Comparison of ENCODE assay signal across 8 cellular contexts in genomic region chr7:73578342-73579124, GRCh38. TPM values are rescaled to one million over a fixed set of nuclear protein-coding genes. Genes with fewer than 3 reads are reported as not detected.
DNase-seq lines count a peak whose midpoint lies in the region; ATAC-seq, FAIRE-seq and TF ChIP-seq lines count a peak whose summit lies in the region.

A gene with protein sequence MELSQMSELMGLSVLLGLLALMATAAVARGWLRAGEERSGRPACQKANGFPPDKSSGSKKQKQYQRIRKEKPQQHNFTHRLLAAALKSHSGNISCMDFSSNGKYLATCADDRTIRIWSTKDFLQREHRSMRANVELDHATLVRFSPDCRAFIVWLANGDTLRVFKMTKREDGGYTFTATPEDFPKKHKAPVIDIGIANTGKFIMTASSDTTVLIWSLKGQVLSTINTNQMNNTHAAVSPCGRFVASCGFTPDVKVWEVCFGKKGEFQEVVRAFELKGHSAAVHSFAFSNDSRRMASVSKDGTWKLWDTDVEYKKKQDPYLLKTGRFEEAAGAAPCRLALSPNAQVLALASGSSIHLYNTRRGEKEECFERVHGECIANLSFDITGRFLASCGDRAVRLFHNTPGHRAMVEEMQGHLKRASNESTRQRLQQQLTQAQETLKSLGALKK (minus strand): TSS chr7:73578579. CDS start chr7:73578549, 30 bp downstream.

- peaks cover 24% of the 10 kb centered on the region for H3K79me2 ChIP-seq in HepG2 (ENCODE audit: insufficient read depth, low read length)

- TF ChIP-seq EP300 in HepG2 (IDR thresholded peaks at IDR 0.05; ENCODE audit: low read depth in 2 of 2, low read length in 2 of 2) (0 out of 4 replicates have a peak, but pooled peaks of 1 of the 2 experiments have one; percentile 4), HepG2 (CRISPR knock-in tag; IDR thresholded peaks at IDR 0.05; ENCODE audit: borderline replicate concordance) (no peak)

- intact Hi-C loops in dendritic cell treated with granulocyte-macrophage colony-stimulating factor and Interleukin-4, amounts not matched to agents 40 ng/mL and 50 ng/mL, for 4 days (cut with micrococcal nuclease), result loop anchor here (1.0 kb wide), 2 partner anchors 21 to 56 kb away; partner anchors contain the start of genes BAZ1B and BCL7B
- intact Hi-C loops in HepG2 (cut with micrococcal nuclease; ENCODE audit: unreplicated experiment), result no loop called here

- no peaks in the 10 kb centered on the region for H3K27me3 Mint-ChIP-seq in dendritic cell treated with granulocyte-macrophage colony-stimulating factor and Interleukin-4, amounts not matched to agents 40 ng/mL and 50 ng/mL, for 4 days

- peak; percentile 95 to 96 for TF ChIP-seq POLR2A in HepG2 (IDR thresholded peaks at IDR 0.05; ENCODE audit: insufficient read depth in 1 of 2, low read depth in 2 of 2, low read length in 2 of 2)

- peak within 1 kb of the TSS; percentile 96 for H3K27ac Mint-ChIP-seq in dendritic cell treated with granulocyte-macrophage colony-stimulating factor and Interleukin-4, amounts not matched to agents 40 ng/mL and 50 ng/mL, for 4 days

- peaks cover 0 to 4% of the 10 kb centered on the region in 2 experiments; a peak in 1 of 5 replicates for H3K27me3 ChIP-seq in HepG2 (ENCODE audit: control insufficient read depth in 1 of 2, insufficient read depth in 2 of 2, low read length in 2 of 2)

- H3K4me1 Mint-ChIP-seq in dendritic cell treated with granulocyte-macrophage colony-stimulating factor and Interleukin-4, amounts not matched to agents 40 ng/mL and 50 ng/mL, for 4 days (ENCODE audit: low read depth), result peaks cover 48% of the 10 kb centered on the region

- peaks cover 44% of the 10 kb centered on the region for H3K36me3 Mint-ChIP-seq in dendritic cell treated with granulocyte-macrophage colony-stimulating factor and Interleukin-4, amounts not matched to agents 40 ng/mL and 50 ng/mL, for 4 days (ENCODE audit: low read depth)

- peaks cover 3% of the 10 kb centered on the region; the same call in 1 of the 2 replicates for H4K20me1 ChIP-seq in HepG2 (ENCODE audit: insufficient read depth, low read length)

- peak within 1 kb of the TSS; percentile 82 for H3K27ac ChIP-seq in HepG2 (ENCODE audit: extremely low read length, insufficient read depth, low read length)

- H3K4me2 ChIP-seq in HepG2 (ENCODE audit: low read depth, low read length), result peak within 1 kb of the TSS; percentile 86

- CTCF ChIA-PET in HepG2 (lab: Yijun Ruan, JAX; ENCODE audit: low intra/inter-chr PET ratio, low total read pairs), result no interaction called here

- WGBS in HepG2 (ENCODE audit: low lambda C conversion rate), result 0% methylated on average over 22 of the region's 75 CpGs

- peaks cover 44% of the 10 kb centered on the region for H3K4me1 ChIP-seq in HepG2 (ENCODE audit: insufficient read depth, low read length)

- peak within 1 kb of the TSS; percentile 85 for H2AFZ ChIP-seq in HepG2 (ENCODE audit: low read length)

- peak within 1 kb of the TSS; percentile 87 to 96 (median 94) for H3K4me3 ChIP-seq in HepG2 (replicated peaks in 1 of 3; ENCODE audit: insufficient read depth in 1 of 3, low read depth in 2 of 3, low read length in 3 of 3)

- ATAC-seq in GM19372 (IDR thresholded peaks at IDR 0.05; ENCODE audit: low read depth, unreplicated experiment) (peak; percentile 84), HG03558 (IDR thresholded peaks at IDR 0.05; ENCODE audit: extremely low read depth, unreplicated experiment) (peak; percentile 80), HepG2 (peak; percentile 91)

- TF ChIP-seq RAD21 in HepG2 (CRISPR knock-in tag; IDR thresholded peaks at IDR 0.05), result peak; percentile 61

- POLR2A ChIA-PET in HepG2 (lab: Yijun Ruan, JAX), result interaction anchor here (0.6 to 2.4 kb wide), 12 partner anchors 9 to 74 kb away, joined by 3 to 17 read pairs (median 7); partner anchors contain the start of genes BAZ1B and BCL7B

- H3K4me3 Mint-ChIP-seq in dendritic cell treated with granulocyte-macrophage colony-stimulating factor and Interleukin-4, amounts not matched to agents 40 ng/mL and 50 ng/mL, for 4 days, result peak within 1 kb of the TSS; percentile 84

- in situ Hi-C loops in HepG2 (cut with HindIII; ENCODE audit: extremely low pct_ligation_motif_present, low pct_unique_long_range_greater_than_20kb), result no loop called here

- TF ChIP-seq CTCF in HepG2 (CRISPR knock-in tag; IDR thresholded peaks at IDR 0.05), result peak; percentile 43

- BruUV-seq in HepG2 (replicated peaks; lab: Mats Ljungman, UMichigan), result no TSS peak

- no peaks in the 10 kb centered on the region for H3K9me3 Mint-ChIP-seq in dendritic cell treated with granulocyte-macrophage colony-stimulating factor and Interleukin-4, amounts not matched to agents 40 ng/mL and 50 ng/mL, for 4 days

- H3K36me3 ChIP-seq in HepG2 (replicated peaks in 1 of 2; ENCODE audit: control insufficient read depth in 1 of 2, insufficient read depth in 2 of 2, low read length in 2 of 2), result peaks cover 9 to 16% of the 10 kb centered on the region in 2 experiments; a peak in 4 of 5 replicates

- FAIRE-seq in HepG2 (lab: Jason Lieb, UNC), result peak; percentile 68

- DNase-seq in CD1c-positive myeloid dendritic cell (ENCODE audit: extremely low spot score) (peak; percentile 100), NCI-H748 treated with DMSO at 0.1 percent for 48 hours (lab: John Stamatoyannopoulos, UW) (peak; percentile 97), HepG2 (ENCODE audit: low spot score) (peak; percentile 94)
- DNase-seq in activated CD4-positive, alpha-beta T cell treated with anti-CD3 and anti-CD28 coated beads, Interleukin-2, amount 50 U/mL, for 24 hours (ENCODE audit: low read depth in 1 of 2, low spot score in 1 of 2), result peak; percentile 96 to 97
- peak; percentile 99 for DNase-seq in stimulated activated CD4-positive, alpha-beta T cell treated with anti-CD3 and anti-CD28 coated beads, Interleukin-4, amount 100 ng/mL, for 1 hour

- H3K9me3 ChIP-seq in HepG2 (ENCODE audit: low read length), result no peaks in the 10 kb centered on the region

- H3K9ac ChIP-seq in HepG2 (ENCODE audit: insufficient read depth, low read depth, low read length), result peak within 1 kb of the TSS; percentile 99

TF ChIP-seq in HepG2, 621 proteins besides CTCF, POLR2A, EP300 and RAD21 (continues in another document):
- TF ChIP-seq ZNF644 (CRISPR knock-in tag; IDR thresholded peaks at IDR 0.05; ENCODE audit: low read depth) (no peak), CBFB (CRISPR knock-in tag; IDR thresholded peaks at IDR 0.05) (no peak), NCOR1 (IDR thresholded peaks at IDR 0.05; ENCODE audit: borderline replicate concordance, low read length) (no peak), ATF1 (CRISPR knock-in tag; IDR thresholded peaks at IDR 0.05) (no peak), ZFAT (CRISPR knock-in tag; conservative IDR thresholded peaks at IDR 0.05) (no peak), ZFP90 (CRISPR knock-in tag; IDR thresholded peaks at IDR 0.05; ENCODE audit: borderline replicate concordance) (no peak), CBX1 (IDR thresholded peaks at IDR 0.05; ENCODE audit: low read depth) (no peak)
- TF ChIP-seq, protein P1, sequence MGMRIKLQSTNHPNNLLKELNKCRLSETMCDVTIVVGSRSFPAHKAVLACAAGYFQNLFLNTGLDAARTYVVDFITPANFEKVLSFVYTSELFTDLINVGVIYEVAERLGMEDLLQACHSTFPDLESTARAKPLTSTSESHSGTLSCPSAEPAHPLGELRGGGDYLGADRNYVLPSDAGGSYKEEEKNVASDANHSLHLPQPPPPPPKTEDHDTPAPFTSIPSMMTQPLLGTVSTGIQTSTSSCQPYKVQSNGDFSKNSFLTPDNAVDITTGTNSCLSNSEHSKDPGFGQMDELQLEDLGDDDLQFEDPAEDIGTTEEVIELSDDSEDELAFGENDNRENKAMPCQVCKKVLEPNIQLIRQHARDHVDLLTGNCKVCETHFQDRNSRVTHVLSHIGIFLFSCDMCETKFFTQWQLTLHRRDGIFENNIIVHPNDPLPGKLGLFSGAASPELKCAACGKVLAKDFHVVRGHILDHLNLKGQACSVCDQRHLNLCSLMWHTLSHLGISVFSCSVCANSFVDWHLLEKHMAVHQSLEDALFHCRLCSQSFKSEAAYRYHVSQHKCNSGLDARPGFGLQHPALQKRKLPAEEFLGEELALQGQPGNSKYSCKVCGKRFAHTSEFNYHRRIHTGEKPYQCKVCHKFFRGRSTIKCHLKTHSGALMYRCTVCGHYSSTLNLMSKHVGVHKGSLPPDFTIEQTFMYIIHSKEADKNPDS (CRISPR knock-in tag; IDR thresholded peaks at IDR 0.05), result no peak

RNA-seq across cellular contexts. Expression of the gene that starts here (rescaled TPM):
- 17.7 and 47.2 TPM in 2 replicates for total RNA-seq in HepG2 (2016; rRNA removed; fragmentation: Illumina TruSeq; extraction: Trizol)
- total RNA-seq in HepG2 (2016; cell fraction: cytosol; rRNA removed; fragmentation: Illumina TruSeq; extraction: Trizol; ENCODE audit: low read depth), result 15.6 and 16.0 TPM in 2 replicates
- total RNA-seq in HepG2 (2016; cell fraction: insoluble cytoplasmic fraction; rRNA removed; fragmentation: Illumina TruSeq; extraction: Trizol), result 18.0 and 45.6 TPM in 2 replicates
- 19.6 and 21.4 TPM in 2 replicates for total RNA-seq in HepG2 (2016; cell fraction: membrane; rRNA removed; fragmentation: Illumina TruSeq; extraction: Trizol)
- 39.7 and 53.4 TPM in 2 replicates for total RNA-seq in HepG2 (2016; cell fraction: nucleus; rRNA removed; fragmentation: Illumina TruSeq; extraction: Trizol)
- polyA plus RNA-seq in HepG2 (2011; rRNA removed), result 43.4 and 51.8 TPM in 2 replicates
- polyA plus RNA-seq in HepG2 (2011; cell fraction: cytosol; rRNA removed), result 34.9 and 60.3 TPM in 2 replicates
- polyA plus RNA-seq in HepG2 (2011; cell fraction: nucleus; rRNA removed), result 48.6 and 49.4 TPM in 2 replicates
- polyA plus RNA-seq in HepG2 (2012), result 20.5 and 28.9 TPM in 2 replicates
- 5.7 and 6.6 TPM in 2 replicates for polyA plus RNA-seq in HepG2 (2016; cell fraction: cytosol; fragmentation: Illumina TruSeq; extraction: Trizol; ENCODE audit: low read depth)
- polyA plus RNA-seq in HepG2 (2016; cell fraction: insoluble cytoplasmic fraction; fragmentation: Illumina TruSeq; extraction: Trizol; ENCODE audit: low read depth), result 12.8 and 15.1 TPM in 2 replicates
- 8.4 and 11.1 TPM in 2 replicates for polyA plus RNA-seq in HepG2 (2016; cell fraction: membrane; fragmentation: Illumina TruSeq; extraction: Trizol; ENCODE audit: low read depth)
- 59.0 and 65.3 TPM in 2 replicates for polyA plus RNA-seq in HepG2 (2016; cell fraction: nucleus; fragmentation: Illumina TruSeq; extraction: Trizol; ENCODE audit: insufficient read depth, low read depth)
- polyA minus RNA-seq in HepG2 (2011; rRNA and poly(A)+ RNA removed; ENCODE audit: low replicate concordance), result 93.7 and 149 TPM in 2 replicates
- 63.0 and 87.1 TPM in 2 replicates for polyA minus RNA-seq in HepG2 (2011; cell fraction: cytosol; rRNA and poly(A)+ RNA removed)
- polyA minus RNA-seq in HepG2 (2011; cell fraction: nucleus; rRNA and poly(A)+ RNA removed), result 28.2 and 35.2 TPM in 2 replicates

Comparison
In these comparisons a context has a peak if more than half of its experiments do, and no peak if none do; other contexts are left out.
1. Peak in every context shown above with its lines: DNase-seq, ATAC-seq, H3K4me3 ChIP-seq and H3K27ac ChIP-seq.